8 cellular contexts compared by ENCODE assay signal in the genomic region with DNA sequence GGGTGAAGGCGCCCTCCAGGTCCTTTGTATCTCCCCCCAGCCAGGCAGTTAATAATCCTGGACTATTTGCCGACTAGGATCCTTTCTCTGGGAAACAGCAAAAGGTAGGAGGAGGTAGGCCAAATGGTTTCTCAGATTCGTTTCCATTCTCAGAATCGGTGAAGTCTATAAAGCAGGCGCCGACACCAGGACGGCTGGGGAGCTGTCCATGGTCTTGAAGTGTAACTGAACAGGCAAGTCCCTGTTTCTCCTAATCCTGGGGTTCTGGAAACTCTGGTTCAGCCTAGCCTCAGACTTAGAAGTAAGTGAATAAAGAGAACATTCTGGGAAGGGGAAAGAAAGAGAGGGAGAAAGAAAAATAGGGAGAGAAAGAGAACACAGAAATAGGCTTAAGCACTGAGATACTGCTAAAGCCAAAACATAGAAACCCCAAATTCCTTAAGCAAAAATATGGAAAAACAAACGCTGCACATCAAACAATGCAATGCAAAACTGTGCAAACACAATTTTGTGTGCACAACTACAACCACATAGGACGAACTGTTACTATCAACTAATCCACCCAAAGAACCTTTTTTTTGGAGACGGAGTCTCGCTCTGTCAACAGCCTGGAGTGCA. TPM values are rescaled to one million over a fixed set of nuclear protein-coding genes. Genes with fewer than 3 reads are reported as not detected.
DNase-seq lines count a peak whose midpoint lies in the region; ATAC-seq lines count a peak whose summit lies in the region.

No MANE protein-coding gene starts in this region.

- CTCF ChIA-PET in activated CD8-positive, alpha-beta T cell treated with anti-CD3 and anti-CD28 coated beads, Interleukin-2, amount 10 ng/mL, durations not matched to agents 7 days and 5 days (lab: Charles Lee), result interaction anchor here (1.0 kb wide), 1 partner anchor 22 kb away, joined by 3 read pairs; no protein-coding TSS in a partner anchor

- POLR2A ChIA-PET in activated CD8-positive, alpha-beta T cell treated with anti-CD3 and anti-CD28 coated beads, Interleukin-2, amount 10 ng/mL, durations not matched to agents 7 days and 5 days (lab: Charles Lee), result no interaction called here

- H3K9me3 Mint-ChIP-seq in activated CD8-positive, alpha-beta T cell treated with anti-CD3 and anti-CD28 coated beads, Interleukin-2, amount 10 ng/mL, durations not matched to agents 7 days and 5 days (ENCODE audit: insufficient read depth), result no peaks in the 10 kb centered on the region

- ATAC-seq in activated CD8-positive, alpha-beta T cell treated with anti-CD3 and anti-CD28 coated beads, Interleukin-2, amount 10 ng/mL, durations not matched to agents 7 days and 5 days, result no peak
- ATAC-seq in HG03045 (IDR thresholded peaks at IDR 0.05; ENCODE audit: unreplicated experiment), result no peak

- H3K27me3 Mint-ChIP-seq in activated CD8-positive, alpha-beta T cell treated with anti-CD3 and anti-CD28 coated beads, Interleukin-2, amount 10 ng/mL, durations not matched to agents 7 days and 5 days (ENCODE audit: low read depth), result peaks cover 20% of the 10 kb centered on the region

- peak; percentile 61 for DNase-seq in AG08395 (ENCODE audit: low spot score)
- DNase-seq in HuH-7 (ENCODE audit: low spot score), result peak; percentile 61
- peak; percentile 71 for DNase-seq in activated CD8-positive, alpha-beta T cell treated with anti-CD3 and anti-CD28 coated beads, Interleukin-2, amount 10 ng/mL, durations not matched to agents 7 days and 5 days
- DNase-seq in iPS-NIHi7 (ENCODE audit: extremely low spot score), result peak; percentile 79
- DNase-seq in stromal cell of bone marrow (ENCODE audit: low read depth), result peak; percentile 61
- no peak for DNase-seq in NCI-H1436 treated with DMSO at 0.1 percent for 48 hours (lab: John Stamatoyannopoulos, UW)
- no peak for DNase-seq in putamen (ENCODE audit: low spot score)

- H3K4me3 Mint-ChIP-seq in activated CD8-positive, alpha-beta T cell treated with anti-CD3 and anti-CD28 coated beads, Interleukin-2, amount 10 ng/mL, durations not matched to agents 7 days and 5 days, result no peak overlapping the region

- no peak overlapping the region for H3K27ac Mint-ChIP-seq in activated CD8-positive, alpha-beta T cell treated with anti-CD3 and anti-CD28 coated beads, Interleukin-2, amount 10 ng/mL, durations not matched to agents 7 days and 5 days

- no peaks in the 10 kb centered on the region for H3K36me3 Mint-ChIP-seq in activated CD8-positive, alpha-beta T cell treated with anti-CD3 and anti-CD28 coated beads, Interleukin-2, amount 10 ng/mL, durations not matched to agents 7 days and 5 days (ENCODE audit: low read depth)

- no peaks in the 10 kb centered on the region for H3K4me1 Mint-ChIP-seq in activated CD8-positive, alpha-beta T cell treated with anti-CD3 and anti-CD28 coated beads, Interleukin-2, amount 10 ng/mL, durations not matched to agents 7 days and 5 days (ENCODE audit: low read depth)

RNA-seq across cellular contexts. Expression of a gene that starts 11.1 kb away (rescaled TPM):
- total RNA-seq in activated CD8-positive, alpha-beta T cell treated with anti-CD3 and anti-CD28 coated beads, Interleukin-2, amount 10 ng/mL, durations not matched to agents 7 days and 5 days, result under 1 TPM in 1 of 2 experiments, not detected in 1; 0.08 TPM

RNA-seq across cellular contexts. Expression of a gene that starts 20.1 kb away (rescaled TPM):
- total RNA-seq in activated CD8-positive, alpha-beta T cell treated with anti-CD3 and anti-CD28 coated beads, Interleukin-2, amount 10 ng/mL, durations not matched to agents 7 days and 5 days, result under 1 TPM in 1 of 2 experiments, not detected in 1; 0.16 TPM

Comparison
In these comparisons a context has a peak if more than half of its experiments do, and no peak if none do; other contexts are left out.
1. DNase-seq: peak in AG08395 (single experiment), HuH-7 (single experiment), activated CD8-positive, alpha-beta T cell treated with anti-CD3 and anti-CD28 coated beads, Interleukin-2, amount 10 ng/mL, durations not matched to agents 7 days and 5 days (single experiment), iPS-NIHi7 (single experiment) and stromal cell of bone marrow (single experiment); none in NCI-H1436 treated with DMSO at 0.1 percent for 48 hours (single experiment) and putamen (single experiment).